Comparison of ENCODE assay signal across 18 cellular contexts in the genomic region with DNA sequence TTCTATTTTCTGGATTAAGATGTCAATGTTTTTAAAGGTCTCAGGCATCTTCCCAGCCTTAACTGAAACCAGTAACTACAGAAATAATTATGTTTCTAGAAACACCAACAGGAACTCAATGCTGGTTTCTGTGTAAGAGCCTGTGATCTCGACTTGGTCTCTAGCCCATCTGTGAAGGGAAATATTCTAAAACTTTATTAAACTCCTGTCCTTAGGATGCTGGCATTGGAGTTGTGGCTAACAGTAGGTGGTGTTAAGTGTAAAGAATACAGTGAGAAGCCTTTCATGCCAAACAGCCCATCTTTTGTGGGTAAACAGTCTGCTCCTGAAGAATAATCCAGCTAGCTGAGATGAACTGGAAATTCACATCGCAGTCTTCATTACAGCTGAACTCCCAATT.
DNase-seq lines count a peak whose midpoint lies in the region; ATAC-seq, FAIRE-seq and TF ChIP-seq lines count a peak whose summit lies in the region.
"Had no signal": no experiment of that assay in that cellular context is flagged by ENCODE, and none has a peak within 500 bp of the region (broad histone marks: within the 10 kb centered on the region; RNA-seq: fewer than 3 reads in every experiment).

No MANE protein-coding gene starts in this region.

- H4K20me1 ChIP-seq in HepG2 (ENCODE audit: insufficient read depth, low read length), result no peaks in the 10 kb centered on the region

- FAIRE-seq in HepG2 (lab: Jason Lieb, UNC), result no peak
- FAIRE-seq: K562 had no signal

- peaks cover 0 to 42% (median 31%) of the 10 kb centered on the region in 4 donors for H3K4me1 ChIP-seq in tibial artery
- no peaks in the 10 kb centered on the region for H3K4me1 ChIP-seq in HepG2 (ENCODE audit: insufficient read depth, low read length)
- H3K4me1 ChIP-seq: uterus had no signal

- no TSS peak for BruUV-seq in HepG2 (replicated peaks; lab: Mats Ljungman, UMichigan)

- DNase-seq in astrocyte of the cerebellum (ENCODE audit: low read depth) (peak; percentile 35), kidney glomerular epithelial cell (lab: John Stamatoyannopoulos, UW) (peak; percentile 26), tibial artery (no peak), HepG2 (ENCODE audit: low spot score) (no peak), NCI-H1105 treated with DMSO at 0.1 percent for 48 hours (lab: John Stamatoyannopoulos, UW) (no peak), foreskin melanocyte (no peak)
- DNase-seq: activated CD4-positive, alpha-beta T cell treated with anti-CD3 and anti-CD28 coated beads, Interleukin-2, amount 50 U/mL, for 4 hours; amniotic stem cell; CD4-positive, alpha-beta T cell; natural killer cell; NCI-H1694; NCI-H526 treated with DMSO at 0.1 percent for 48 hours; retina; stimulated activated CD4-positive, alpha-beta T cell treated with anti-CD3 and anti-CD28 coated beads, Interleukin-4, amount 100 ng/mL, for 1 hour; T-helper 9 cell; uterus had no signal

- H2AFZ ChIP-seq in HepG2 (ENCODE audit: low read length), result no peak overlapping the region

- H3K9me3 ChIP-seq in tibial artery (no peaks in the 10 kb centered on the region), HepG2 (ENCODE audit: low read length) (no peaks in the 10 kb centered on the region)
- H3K9me3 ChIP-seq: uterus had no signal

- H3K79me2 ChIP-seq in HepG2 (ENCODE audit: insufficient read depth, low read length), result no peaks in the 10 kb centered on the region

- H3K9ac ChIP-seq in HepG2 (ENCODE audit: insufficient read depth, low read depth, low read length), result no peak overlapping the region

- TF ChIP-seq CTCF in astrocyte of the cerebellum (IDR thresholded peaks at IDR 0.05; ENCODE audit: low read depth, low read length, missing control alignments) (no peak), tibial artery (IDR thresholded peaks at IDR 0.05) (no peak), HepG2 (CRISPR knock-in tag; IDR thresholded peaks at IDR 0.05) (no peak)

- no peak for TF ChIP-seq EP300 in Ishikawa (IDR thresholded peaks at IDR 0.05; ENCODE audit: borderline replicate concordance)
- TF ChIP-seq EP300 in HepG2 (IDR thresholded peaks at IDR 0.05; ENCODE audit: low read depth in 2 of 2, low read length in 2 of 2), result no peak
- no peak for TF ChIP-seq EP300 in HepG2 (CRISPR knock-in tag; IDR thresholded peaks at IDR 0.05; ENCODE audit: borderline replicate concordance)

- no peaks in the 10 kb centered on the region for H3K36me3 ChIP-seq in tibial artery
- H3K36me3 ChIP-seq in HepG2 (replicated peaks in 1 of 2; ENCODE audit: control insufficient read depth in 1 of 2, insufficient read depth in 2 of 2, low read length in 2 of 2), result no peaks in the 10 kb centered on the region
- H3K36me3 ChIP-seq: uterus had no signal

- in situ Hi-C loops in astrocyte of the cerebellum (cut with HindIII; ENCODE audit: low sequenced_read_pairs) (no loop called here), HepG2 (cut with HindIII; ENCODE audit: extremely low pct_ligation_motif_present, low pct_unique_long_range_greater_than_20kb) (no loop called here)

- H3K4me2 ChIP-seq in HepG2 (ENCODE audit: low read depth, low read length), result no peak overlapping the region

- no peak for ATAC-seq in HepG2
- ATAC-seq: K562 had no signal

- H3K27ac ChIP-seq in tibial artery (peak overlapping the region; percentile 70 to 77), HepG2 (ENCODE audit: extremely low read length, insufficient read depth, low read length) (no peak overlapping the region)

- H3K4me3 ChIP-seq in astrocyte of the cerebellum (ENCODE audit: low read depth, low read length), result no peak overlapping the region
- H3K4me3 ChIP-seq in tibial artery, result no peak overlapping the region
- H3K4me3 ChIP-seq in HepG2 (replicated peaks in 1 of 3; ENCODE audit: insufficient read depth in 1 of 3, low read depth in 2 of 3, low read length in 3 of 3), result no peak overlapping the region
- H3K4me3 ChIP-seq: K562, uterus had no signal

- TF ChIP-seq RAD21 in Ishikawa (IDR thresholded peaks at IDR 0.05; ENCODE audit: low read depth) (peak; percentile 7; the same call in 1 of the 2 replicates), HepG2 (CRISPR knock-in tag; IDR thresholded peaks at IDR 0.05) (no peak)

- H3K27me3 ChIP-seq in tibial artery, result no peaks in the 10 kb centered on the region
- peaks cover 0 to 1% of the 10 kb centered on the region in 2 experiments; a peak in 2 of 5 replicates for H3K27me3 ChIP-seq in HepG2 (ENCODE audit: control insufficient read depth in 1 of 2, insufficient read depth in 2 of 2, low read length in 2 of 2)
- H3K27me3 ChIP-seq: uterus had no signal

- intact Hi-C loops in tibial artery (cut with DNase I; ENCODE audit: low total_unique reads), result no loop called here
- intact Hi-C loops in HepG2 (cut with micrococcal nuclease; ENCODE audit: unreplicated experiment), result no loop called here

- CTCF ChIA-PET in HepG2 (lab: Yijun Ruan, JAX; ENCODE audit: low intra/inter-chr PET ratio, low total read pairs), result no interaction called here

- no peak for TF ChIP-seq POLR2A in HepG2 (IDR thresholded peaks at IDR 0.05; ENCODE audit: insufficient read depth in 1 of 2, low read depth in 2 of 2, low read length in 2 of 2)

- POLR2A ChIA-PET in HepG2 (lab: Yijun Ruan, JAX), result no interaction called here

- 19% methylated on average over 2 of the region's 2 CpGs for WGBS in HepG2 (ENCODE audit: low lambda C conversion rate)

TF ChIP-seq in Ishikawa, 13 proteins besides CTCF, POLR2A, EP300 and RAD21 (continues in another document):
- TF ChIP-seq, protein P1, sequence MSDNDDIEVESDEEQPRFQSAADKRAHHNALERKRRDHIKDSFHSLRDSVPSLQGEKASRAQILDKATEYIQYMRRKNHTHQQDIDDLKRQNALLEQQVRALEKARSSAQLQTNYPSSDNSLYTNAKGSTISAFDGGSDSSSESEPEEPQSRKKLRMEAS (IDR thresholded peaks at IDR 0.05), result no peak
- TF ChIP-seq CEBPB (IDR thresholded peaks at IDR 0.05) (no peak), YY1 (IDR thresholded peaks at IDR 0.05; ENCODE audit: low read depth) (no peak), CREB1 (IDR thresholded peaks at IDR 0.05; ENCODE audit: low read depth) (no peak), EGR1 (IDR thresholded peaks at IDR 0.05) (no peak), TEAD4 (IDR thresholded peaks at IDR 0.05) (no peak), ZBTB7A (IDR thresholded peaks at IDR 0.05; ENCODE audit: low read depth) (no peak), FOXM1 (IDR thresholded peaks at IDR 0.05; ENCODE audit: borderline replicate concordance, low read depth) (no peak)

TF ChIP-seq in HepG2, 621 proteins besides CTCF, POLR2A, EP300 and RAD21 (continues in another document):
- TF ChIP-seq ZNF326 (CRISPR knock-in tag; IDR thresholded peaks at IDR 0.05; ENCODE audit: borderline replicate concordance), result no peak
- TF ChIP-seq REL (CRISPR knock-in tag; conservative IDR thresholded peaks at IDR 0.05), result no peak
- no peak for TF ChIP-seq SP2 (CRISPR knock-in tag; IDR thresholded peaks at IDR 0.05)
- no peak for TF ChIP-seq MXD4 (CRISPR knock-in tag; IDR thresholded peaks at IDR 0.05)
- TF ChIP-seq ZNF670 (CRISPR knock-in tag; IDR thresholded peaks at IDR 0.05; ENCODE audit: borderline replicate concordance), result no peak
- no peak for TF ChIP-seq ZNF547 (CRISPR knock-in tag; IDR thresholded peaks at IDR 0.05)
- TF ChIP-seq, protein P2, sequence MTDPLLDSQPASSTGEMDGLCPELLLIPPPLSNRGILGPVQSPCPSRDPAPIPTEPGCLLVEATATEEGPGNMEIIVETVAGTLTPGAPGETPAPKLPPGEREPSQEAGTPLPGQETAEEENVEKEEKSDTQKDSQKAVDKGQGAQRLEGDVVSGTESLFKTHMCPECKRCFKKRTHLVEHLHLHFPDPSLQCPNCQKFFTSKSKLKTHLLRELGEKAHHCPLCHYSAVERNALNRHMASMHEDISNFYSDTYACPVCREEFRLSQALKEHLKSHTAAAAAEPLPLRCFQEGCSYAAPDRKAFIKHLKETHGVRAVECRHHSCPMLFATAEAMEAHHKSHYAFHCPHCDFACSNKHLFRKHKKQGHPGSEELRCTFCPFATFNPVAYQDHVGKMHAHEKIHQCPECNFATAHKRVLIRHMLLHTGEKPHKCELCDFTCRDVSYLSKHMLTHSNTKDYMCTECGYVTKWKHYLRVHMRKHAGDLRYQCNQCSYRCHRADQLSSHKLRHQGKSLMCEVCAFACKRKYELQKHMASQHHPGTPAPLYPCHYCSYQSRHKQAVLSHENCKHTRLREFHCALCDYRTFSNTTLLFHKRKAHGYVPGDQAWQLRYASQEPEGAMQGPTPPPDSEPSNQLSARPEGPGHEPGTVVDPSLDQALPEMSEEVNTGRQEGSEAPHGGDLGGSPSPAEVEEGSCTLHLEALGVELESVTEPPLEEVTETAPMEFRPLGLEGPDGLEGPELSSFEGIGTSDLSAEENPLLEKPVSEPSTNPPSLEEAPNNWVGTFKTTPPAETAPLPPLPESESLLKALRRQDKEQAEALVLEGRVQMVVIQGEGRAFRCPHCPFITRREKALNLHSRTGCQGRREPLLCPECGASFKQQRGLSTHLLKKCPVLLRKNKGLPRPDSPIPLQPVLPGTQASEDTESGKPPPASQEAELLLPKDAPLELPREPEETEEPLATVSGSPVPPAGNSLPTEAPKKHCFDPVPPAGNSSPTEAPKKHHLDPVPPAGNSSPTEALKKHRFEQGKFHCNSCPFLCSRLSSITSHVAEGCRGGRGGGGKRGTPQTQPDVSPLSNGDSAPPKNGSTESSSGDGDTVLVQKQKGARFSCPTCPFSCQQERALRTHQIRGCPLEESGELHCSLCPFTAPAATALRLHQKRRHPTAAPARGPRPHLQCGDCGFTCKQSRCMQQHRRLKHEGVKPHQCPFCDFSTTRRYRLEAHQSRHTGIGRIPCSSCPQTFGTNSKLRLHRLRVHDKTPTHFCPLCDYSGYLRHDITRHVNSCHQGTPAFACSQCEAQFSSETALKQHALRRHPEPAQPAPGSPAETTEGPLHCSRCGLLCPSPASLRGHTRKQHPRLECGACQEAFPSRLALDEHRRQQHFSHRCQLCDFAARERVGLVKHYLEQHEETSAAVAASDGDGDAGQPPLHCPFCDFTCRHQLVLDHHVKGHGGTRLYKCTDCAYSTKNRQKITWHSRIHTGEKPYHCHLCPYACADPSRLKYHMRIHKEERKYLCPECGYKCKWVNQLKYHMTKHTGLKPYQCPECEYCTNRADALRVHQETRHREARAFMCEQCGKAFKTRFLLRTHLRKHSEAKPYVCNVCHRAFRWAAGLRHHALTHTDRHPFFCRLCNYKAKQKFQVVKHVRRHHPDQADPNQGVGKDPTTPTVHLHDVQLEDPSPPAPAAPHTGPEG (CRISPR knock-in tag; IDR thresholded peaks at IDR 0.05), result no peak

Comparison
In these comparisons a context has a peak if more than half of its experiments do, and no peak if none do; other contexts are left out.
1. DNase-seq: peak in astrocyte of the cerebellum (single experiment) and kidney glomerular epithelial cell (single experiment); none in tibial artery (0 of 2), HepG2 (single experiment), NCI-H1105 treated with DMSO at 0.1 percent for 48 hours (single experiment) and foreskin melanocyte (single experiment).